In genomic region chr20:1628621-1629020, GRCh38 we compare ENCODE assay signal across 15 cellular contexts. TPM values are rescaled to one million over a fixed set of nuclear protein-coding genes. Genes with fewer than 3 reads are reported as not detected.
A peak's percentile ranks its signal among the peaks of the same experiment; 100 is the strongest.
DNase-seq lines count a peak whose midpoint lies in the region; ATAC-seq and TF ChIP-seq lines count a peak whose summit lies in the region.
"Had no signal": no experiment of that assay in that cellular context is flagged by ENCODE, and none has a peak within 500 bp of the region (broad histone marks: within the 10 kb centered on the region; RNA-seq: fewer than 3 reads in every experiment).

No MANE protein-coding gene starts in this region.

- peaks cover 0 to 16% (median 0%) of the 10 kb centered on the region in 3 donors for H3K27me3 ChIP-seq in stomach

- TF ChIP-seq POLR2A in stomach (IDR thresholded peaks at IDR 0.05): no peak

- no peak overlapping the region for H3K27ac ChIP-seq in stomach
- H3K27ac ChIP-seq: SJSA1 had no signal

- no peaks in the 10 kb centered on the region for H3K36me3 ChIP-seq in stomach
- H3K36me3 ChIP-seq: SJSA1 had no signal

- no peaks in the 10 kb centered on the region for H3K27me3 Mint-ChIP-seq in central memory CD8-positive, alpha-beta T cell
- no peaks in the 10 kb centered on the region for H3K27me3 Mint-ChIP-seq in stimulated activated memory B cell treated with anti-CD40 and anti-IgM and Interleukin-4, amounts not matched to agents 10 μg/mL and 1 μg/mL and 100 μg/mL, for 72 hours

- H3K4me3 Mint-ChIP-seq in central memory CD8-positive, alpha-beta T cell: no peak overlapping the region
- no peak overlapping the region for H3K4me3 Mint-ChIP-seq in stimulated activated memory B cell treated with anti-CD40 and anti-IgM and Interleukin-4, amounts not matched to agents 10 μg/mL and 1 μg/mL and 100 μg/mL, for 72 hours
- H3K4me3 Mint-ChIP-seq: CD14-positive monocyte, GM23338 had no signal

- no peak for TF ChIP-seq CTCF in stomach (IDR thresholded peaks at IDR 0.05)

- peaks cover 21 to 67% of the 10 kb centered on the region in 2 donors for H3K36me3 Mint-ChIP-seq in activated naive CD4-positive, alpha-beta T cell treated with anti-CD3 and anti-CD28 coated beads, Interleukin-2, amount 50 U/mL, for 72 hours
- H3K36me3 Mint-ChIP-seq in central memory CD8-positive, alpha-beta T cell (ENCODE audit: insufficient read depth): peaks cover 21% of the 10 kb centered on the region
- no peaks in the 10 kb centered on the region for H3K36me3 Mint-ChIP-seq in stimulated activated memory B cell treated with anti-CD40 and anti-IgM and Interleukin-4, amounts not matched to agents 10 μg/mL and 1 μg/mL and 100 μg/mL, for 72 hours
- H3K36me3 Mint-ChIP-seq: CD14-positive monocyte had no signal

- no peaks in the 10 kb centered on the region for H3K4me1 ChIP-seq in stomach
- H3K4me1 ChIP-seq: SJSA1 had no signal

- intact Hi-C loops in stomach (cut with DNase I; ENCODE audit: low total_unique reads): no loop called here

- 82 to 84% (median 83%) methylated on average over 5 of the region's 5 CpGs for WGBS in stomach, 5 donors

- H3K4me3 ChIP-seq in stomach: no peak overlapping the region
- H3K4me3 ChIP-seq: GM23338, SJSA1 had no signal

- ATAC-seq in activated naive CD4-positive, alpha-beta T cell treated with anti-CD3 and anti-CD28 coated beads, Interleukin-2, amount 50 U/mL, for 72 hours: no peak
- no peak for ATAC-seq in central memory CD8-positive, alpha-beta T cell (replicated peaks; ENCODE audit: extremely low read depth, poor library complexity, severe bottlenecking)
- ATAC-seq in stimulated activated memory B cell treated with anti-CD40 and anti-IgM and Interleukin-4, amounts not matched to agents 10 μg/mL and 1 μg/mL and 100 μg/mL, for 72 hours: no peak
- ATAC-seq: GM23338 had no signal

- no peaks in the 10 kb centered on the region for H3K9me3 Mint-ChIP-seq in activated naive CD4-positive, alpha-beta T cell treated with anti-CD3 and anti-CD28 coated beads, Interleukin-2, amount 50 U/mL, for 72 hours
- H3K9me3 Mint-ChIP-seq in central memory CD8-positive, alpha-beta T cell: no peaks in the 10 kb centered on the region
- no peaks in the 10 kb centered on the region for H3K9me3 Mint-ChIP-seq in stimulated activated memory B cell treated with anti-CD40 and anti-IgM and Interleukin-4, amounts not matched to agents 10 μg/mL and 1 μg/mL and 100 μg/mL, for 72 hours
- H3K9me3 Mint-ChIP-seq: GM23338 had no signal

- peaks cover 40% of the 10 kb centered on the region for H3K4me1 Mint-ChIP-seq in central memory CD8-positive, alpha-beta T cell
- peaks cover 51% of the 10 kb centered on the region for H3K4me1 Mint-ChIP-seq in stimulated activated memory B cell treated with anti-CD40 and anti-IgM and Interleukin-4, amounts not matched to agents 10 μg/mL and 1 μg/mL and 100 μg/mL, for 72 hours

- no peak for DNase-seq in activated naive CD4-positive, alpha-beta T cell treated with anti-CD3 and anti-CD28 coated beads, Interleukin-2, amount 50 U/mL, for 72 hours (ENCODE audit: low spot score in 2 of 2)
- DNase-seq in activated naive CD4-positive, alpha-beta T cell (lab: John Stamatoyannopoulos, UW): no peak
- DNase-seq in MV-4-11 (lab: John Stamatoyannopoulos, UW) (peak; percentile 21), NCI-H526 (lab: John Stamatoyannopoulos, UW) (no peak), stomach (no peak), NCI-H345 (lab: John Stamatoyannopoulos, UW) (no peak)
- DNase-seq in central memory CD8-positive, alpha-beta T cell (ENCODE audit: low spot score in 2 of 2): no peak
- DNase-seq: NCI-H1436, NCI-H2029, NCI-H2171, NCI-H510A treated with DMSO at 0.1 percent for 48 hours had no signal

- no peaks in the 10 kb centered on the region for H3K9me3 ChIP-seq in stomach
- H3K9me3 ChIP-seq: SJSA1 had no signal

- TF ChIP-seq EP300 in stomach (IDR thresholded peaks at IDR 0.05): no peak

- peak overlapping the region; percentile 16 to 59 for H3K27ac Mint-ChIP-seq in activated naive CD4-positive, alpha-beta T cell treated with anti-CD3 and anti-CD28 coated beads, Interleukin-2, amount 50 U/mL, for 72 hours
- peak overlapping the region; percentile 82 for H3K27ac Mint-ChIP-seq in central memory CD8-positive, alpha-beta T cell (ENCODE audit: low read depth)
- peak overlapping the region; percentile 43 for H3K27ac Mint-ChIP-seq in stimulated activated memory B cell treated with anti-CD40 and anti-IgM and Interleukin-4, amounts not matched to agents 10 μg/mL and 1 μg/mL and 100 μg/mL, for 72 hours
- H3K27ac Mint-ChIP-seq: GM23338 had no signal

RNA-seq across cellular contexts. Expression of gene SIRPB1, which starts 8.8 kb away (rescaled TPM):
- 1 to 10 TPM in 1 of 2 donors, under 1 TPM in 1; 0.99 to 1.9 TPM for total RNA-seq in activated naive CD4-positive, alpha-beta T cell treated with anti-CD3 and anti-CD28 coated beads, Interleukin-2, amount 50 U/mL, for 72 hours
- 10 to 100 TPM in 1 of 5 donors, 1 to 10 TPM in 1, under 1 TPM in 1, not detected in 2; 0.87 to 14.0 (median 2.9) TPM for total RNA-seq in stomach
- 1 to 10 TPM in 1 of 3 donors, under 1 TPM in 2; 0.18 to 3.1 (median 0.76) TPM for polyA plus RNA-seq in stomach
- total RNA-seq: GM23338, SJSA1 had no signal
- polyA plus RNA-seq: GM23338 had no signal

RNA-seq across cellular contexts. Expression of gene SIRPG, which starts 29.0 kb away (rescaled TPM):
- 10 to 100 TPM; 46.9 to 67.8 TPM for total RNA-seq in activated naive CD4-positive, alpha-beta T cell treated with anti-CD3 and anti-CD28 coated beads, Interleukin-2, amount 50 U/mL, for 72 hours
- 1 to 10 TPM in 1 of 5 donors, not detected in 4; 1.1 TPM for total RNA-seq in stomach
- under 1 TPM in 1 of 3 donors, not detected in 2; 0.98 TPM for polyA plus RNA-seq in stomach
- total RNA-seq: GM23338, SJSA1 had no signal
- polyA plus RNA-seq: GM23338 had no signal

Comparison
In these comparisons a context has a peak if more than half of its experiments do, and no peak if none do; other contexts are left out.
1. RNA of gene SIRPG, which starts 29.0 kb away (total RNA-seq): 46.9 to 67.8 TPM in activated naive CD4-positive, alpha-beta T cell treated with anti-CD3 and anti-CD28 coated beads, Interleukin-2, amount 50 U/mL, for 72 hours; 1.1 TPM in stomach; every median in the first group is over 10 times any median in the second.
2. Peak in every context shown above with its lines, with median percentiles within 50 percentile points of each other: H3K27ac Mint-ChIP-seq.